ENCODE assay signal across 34 cellular contexts in the genomic region with DNA sequence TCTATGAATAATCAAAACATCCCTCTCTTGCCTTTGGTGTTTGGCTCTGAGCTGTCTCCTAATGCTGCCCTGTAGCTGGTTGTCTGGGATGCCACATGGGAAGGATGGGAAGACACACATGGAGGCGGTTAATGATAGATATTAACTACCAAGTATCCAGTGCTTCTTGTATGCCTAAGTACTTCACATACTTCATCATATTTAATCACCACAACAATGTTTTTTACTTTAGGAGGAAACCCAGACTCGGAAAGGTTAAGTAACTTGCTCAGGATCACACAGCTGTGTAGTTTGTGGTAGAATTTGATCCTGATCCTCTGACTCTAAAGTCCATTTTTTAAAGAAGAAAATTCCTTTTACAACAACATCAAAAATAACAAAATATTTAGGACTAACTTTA.
"Had no signal": no experiment of that assay in that cellular context is flagged by ENCODE, and none has a peak within 500 bp of the region (broad histone marks: within the 10 kb centered on the region; RNA-seq: fewer than 3 reads in every experiment).

No MANE protein-coding gene starts in this region.

- H3K27me3 ChIP-seq: ascending aorta, cardiac muscle cell, Peyer's patch, SJSA1 had no signal

- H3K36me3 Mint-ChIP-seq: activated CD8-positive, alpha-beta memory T cell treated with anti-CD3 and anti-CD28 coated beads, Interleukin-2, amount 10 ng/mL, durations not matched to agents 7 days and 5 days; activated naive CD4-positive, alpha-beta T cell treated with anti-CD3 and anti-CD28 coated beads, Interleukin-2, amount 10 ng/mL, durations not matched to agents 7 days and 5 days had no signal

- H3K4me1 ChIP-seq: ascending aorta, Peyer's patch, SJSA1 had no signal

- H3K27me3 Mint-ChIP-seq: activated B cell treated with CpG ODN at 0.5 μM for 24 hours; activated CD4-positive, alpha-beta memory T cell treated with anti-CD3 and anti-CD28 coated beads for 36 hours; activated CD8-positive, alpha-beta memory T cell treated with anti-CD3 and anti-CD28 coated beads, Interleukin-2, amount 10 ng/mL, durations not matched to agents 7 days and 5 days; activated naive CD4-positive, alpha-beta T cell treated with anti-CD3 and anti-CD28 coated beads, Interleukin-2, amount 10 ng/mL, durations not matched to agents 7 days and 5 days; activated naive CD8-positive, alpha-beta T cell; central memory CD8-positive, alpha-beta T cell had no signal

- H3K4me1 Mint-ChIP-seq: activated B cell treated with CpG ODN at 0.5 μM for 24 hours; activated CD8-positive, alpha-beta memory T cell treated with anti-CD3 and anti-CD28 coated beads, Interleukin-2, amount 10 ng/mL, durations not matched to agents 7 days and 5 days; activated naive CD4-positive, alpha-beta T cell treated with anti-CD3 and anti-CD28 coated beads, Interleukin-2, amount 10 ng/mL, durations not matched to agents 7 days and 5 days; central memory CD8-positive, alpha-beta T cell had no signal

- H3K36me3 ChIP-seq: ascending aorta, cardiac muscle cell, Peyer's patch, SJSA1 had no signal

- H3K27ac ChIP-seq: ascending aorta, cardiac muscle cell, Peyer's patch, SJSA1 had no signal

- DNase-seq: activated B cell treated with CpG ODN at 0.5 μM for 24 hours; activated CD4-positive, alpha-beta memory T cell treated with anti-CD3 and anti-CD28 coated beads for 36 hours; activated CD4-positive, alpha-beta T cell treated with anti-CD3 and anti-CD28 coated beads for 4 hours; activated CD4-positive, alpha-beta T cell treated with anti-CD3 and anti-CD28 coated beads, Interleukin-2, amount 50 U/mL, for 1 hour; activated CD4-positive, CD25-positive, alpha-beta regulatory T cell treated with anti-CD3 and anti-CD28 coated beads, Interleukin-2, amount 50 U/mL, for 72 hours; activated CD8-positive, alpha-beta memory T cell treated with anti-CD3 and anti-CD28 coated beads for 24 hours; activated CD8-positive, alpha-beta memory T cell treated with anti-CD3 and anti-CD28 coated beads, Interleukin-2, amount 10 ng/mL, durations not matched to agents 7 days and 5 days; activated CD8-positive, alpha-beta memory T cell treated with anti-CD3 and anti-CD28 coated beads, Interleukin-2, amount 50 U/mL, for 48 hours; activated effector memory CD4-positive, alpha-beta T cell treated with Interleukin-2 at 50 U/mL for 16 hours; activated naive CD4-positive, alpha-beta T cell treated with anti-CD3 and anti-CD28 coated beads, Interleukin-2, amount 10 ng/mL, durations not matched to agents 7 days and 5 days; activated T-cell treated with anti-CD3 and anti-CD28 coated beads, Interleukin-2, amount 50 U/mL, for 48 hours; amygdala; NCI-H1105 treated with DMSO at 0.1 percent for 48 hours; NCI-H1436; NCI-H1694; NCI-H1930; NCI-H2081 treated with DMSO at 0.1 percent for 48 hours; NCI-H510A; NCI-H526; NCI-H748 treated with DMSO at 0.1 percent for 48 hours; NK-92 treated with Interleukin-12 subunit alpha and Interleukin-12 subunit beta, amount 100 ng/mL, for 24 hours; PC-3; Peyer's patch; RPMI8226; SHP77 treated with DMSO at 0.1 percent for 48 hours; SK-N-SH had no signal

- H3K27ac Mint-ChIP-seq: activated B cell treated with CpG ODN at 0.5 μM for 24 hours; activated CD4-positive, alpha-beta memory T cell treated with anti-CD3 and anti-CD28 coated beads for 36 hours; activated CD8-positive, alpha-beta memory T cell treated with anti-CD3 and anti-CD28 coated beads, Interleukin-2, amount 10 ng/mL, durations not matched to agents 7 days and 5 days; activated naive CD4-positive, alpha-beta T cell treated with anti-CD3 and anti-CD28 coated beads, Interleukin-2, amount 10 ng/mL, durations not matched to agents 7 days and 5 days; activated naive CD8-positive, alpha-beta T cell; T-helper 1 cell treated with Interleukin-12 subunit alpha and Interleukin-12 subunit beta and Interleukin-4 antibody, amounts not matched to agents 30 μg/mL and 1 μg/mL, for 36 hours; T-helper 2 cell treated with Interferon-gamma antibody and Interleukin-4, amounts not matched to agents 5 μg/mL and 100 μg/mL, for 36 hours had no signal

- H3K4me3 ChIP-seq: ascending aorta, cardiac muscle cell, K562, Peyer's patch, SJSA1 had no signal

- H3K9ac ChIP-seq: SK-N-SH had no signal

- H3K4me3 Mint-ChIP-seq: activated B cell treated with CpG ODN at 0.5 μM for 24 hours; activated CD4-positive, alpha-beta memory T cell treated with anti-CD3 and anti-CD28 coated beads for 36 hours; activated CD8-positive, alpha-beta memory T cell treated with anti-CD3 and anti-CD28 coated beads, Interleukin-2, amount 10 ng/mL, durations not matched to agents 7 days and 5 days; activated naive CD4-positive, alpha-beta T cell treated with anti-CD3 and anti-CD28 coated beads, Interleukin-2, amount 10 ng/mL, durations not matched to agents 7 days and 5 days; activated naive CD8-positive, alpha-beta T cell; central memory CD8-positive, alpha-beta T cell; T-helper 1 cell treated with Interleukin-12 subunit alpha and Interleukin-12 subunit beta and Interleukin-4 antibody, amounts not matched to agents 30 μg/mL and 1 μg/mL, for 36 hours; T-helper 2 cell treated with Interferon-gamma antibody and Interleukin-4, amounts not matched to agents 5 μg/mL and 100 μg/mL, for 36 hours had no signal

- H3K9me3 Mint-ChIP-seq: activated B cell treated with CpG ODN at 0.5 μM for 24 hours; activated CD4-positive, alpha-beta memory T cell treated with anti-CD3 and anti-CD28 coated beads for 36 hours; activated naive CD4-positive, alpha-beta T cell treated with anti-CD3 and anti-CD28 coated beads, Interleukin-2, amount 10 ng/mL, durations not matched to agents 7 days and 5 days; central memory CD8-positive, alpha-beta T cell; T-helper 1 cell treated with Interleukin-12 subunit alpha and Interleukin-12 subunit beta and Interleukin-4 antibody, amounts not matched to agents 30 μg/mL and 1 μg/mL, for 36 hours; T-helper 2 cell treated with Interferon-gamma antibody and Interleukin-4, amounts not matched to agents 5 μg/mL and 100 μg/mL, for 36 hours had no signal

- H3K4me2 ChIP-seq: SK-N-SH had no signal

- H3K9me3 ChIP-seq: ascending aorta, Peyer's patch, SJSA1, SK-N-SH had no signal
